In genomic region chr18:55509631-55510372, GRCh38 we compare ENCODE assay signal across 8 cellular contexts.
DNase-seq lines count a peak whose midpoint lies in the region; ATAC-seq lines count a peak whose summit lies in the region.

No MANE protein-coding gene starts in this region.

- peak; percentile 80 for ATAC-seq in GM18873 (IDR thresholded peaks at IDR 0.05; ENCODE audit: low FRiP score, unreplicated experiment)
- peak; percentile 91 for ATAC-seq in HG02852 (IDR thresholded peaks at IDR 0.05; ENCODE audit: unreplicated experiment)
- ATAC-seq in stimulated activated naive CD8-positive, alpha-beta T cell treated with anti-CD3 and anti-CD28 coated beads, Interleukin-15, Interleukin-2, amounts not matched to agents 100 U/mL and 50 U/mL, for 24 hours, result peak; percentile 93

- DNase-seq in RKO (ENCODE audit: low spot score) (peak; percentile 16), glomerular visceral epithelial cell (ENCODE audit: extremely low spot score) (peak; percentile 82), DMS153 treated with DMSO at 0.1 percent for 48 hours (lab: John Stamatoyannopoulos, UW; ENCODE audit: unreplicated experiment) (no peak), SKM-1 (lab: John Stamatoyannopoulos, UW; ENCODE audit: unreplicated experiment) (no peak), NCI-H2227 treated with DMSO at 0.1 percent for 48 hours (lab: John Stamatoyannopoulos, UW) (no peak)
- no peak for DNase-seq in stimulated activated naive CD8-positive, alpha-beta T cell treated with anti-CD3 and anti-CD28 coated beads, Interleukin-15, Interleukin-2, amounts not matched to agents 100 U/mL and 50 U/mL, for 24 hours

Comparison
In these comparisons a context has a peak if more than half of its experiments do, and no peak if none do; other contexts are left out.
1. DNase-seq: peak in RKO (single experiment) and glomerular visceral epithelial cell (single experiment); none in stimulated activated naive CD8-positive, alpha-beta T cell treated with anti-CD3 and anti-CD28 coated beads, Interleukin-15, Interleukin-2, amounts not matched to agents 100 U/mL and 50 U/mL, for 24 hours (single experiment), DMS153 treated with DMSO at 0.1 percent for 48 hours (single experiment), SKM-1 (single experiment) and NCI-H2227 treated with DMSO at 0.1 percent for 48 hours (single experiment).
2. Peak in every context shown above with its lines, with median percentiles within 50 percentile points of each other: ATAC-seq.